In the genomic region with DNA sequence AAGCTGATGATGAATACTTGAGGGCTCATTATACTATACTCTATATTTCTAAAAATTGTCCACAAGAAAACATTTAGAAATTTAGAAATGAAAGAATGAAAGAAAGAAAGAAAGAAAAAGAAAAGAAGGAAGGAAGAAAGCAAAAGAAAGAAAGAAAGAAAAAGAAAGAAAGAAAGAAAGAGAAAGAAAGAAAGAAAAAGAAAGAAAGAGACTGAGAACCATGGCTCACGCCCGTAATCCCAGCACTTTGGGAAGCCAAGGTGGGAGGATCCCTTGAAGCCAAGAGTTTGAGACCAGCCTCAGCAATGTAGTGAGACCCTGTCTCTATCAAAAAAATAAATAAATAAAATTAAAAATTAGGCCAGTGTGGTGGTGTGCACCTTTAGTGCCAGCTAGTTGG, we compare ENCODE assay signal across 19 cellular contexts.
DNase-seq lines count a peak whose midpoint lies in the region; ATAC-seq, FAIRE-seq and TF ChIP-seq lines count a peak whose summit lies in the region.
"Had no signal": no experiment of that assay in that cellular context is flagged by ENCODE, and none has a peak within 500 bp of the region (broad histone marks: within the 10 kb centered on the region; RNA-seq: fewer than 3 reads in every experiment).

No MANE protein-coding gene starts in this region.

- H3K9me3 ChIP-seq in K562 (replicated peaks; ENCODE audit: control insufficient read depth, insufficient read depth, low read depth, low read length) (no peaks in the 10 kb centered on the region), colonic mucosa (no peaks in the 10 kb centered on the region), MG63 (no peaks in the 10 kb centered on the region)
- H3K9me3 ChIP-seq: A549 had no signal

- H3K27ac Mint-ChIP-seq in activated T-cell treated with anti-CD3 and anti-CD28 coated beads, Interleukin-2, amount 50 U/mL, for 72 hours = peak overlapping the region; percentile 32
- H3K27ac Mint-ChIP-seq in IgD-negative memory B cell (peak overlapping the region in 2 of 3 donors; percentile 42 to 68), progenitor cell of endocrine pancreas (peak overlapping the region; percentile 22)
- H3K27ac Mint-ChIP-seq: CD4-positive, alpha-beta T cell had no signal

- no peak for TF ChIP-seq POLR2A in K562 (conservative IDR thresholded peaks at IDR 0.05)

- H3K4me3 Mint-ChIP-seq in activated T-cell treated with anti-CD3 and anti-CD28 coated beads, Interleukin-2, amount 50 U/mL, for 72 hours = no peak overlapping the region
- H3K4me3 Mint-ChIP-seq in IgD-negative memory B cell = peak overlapping the region in 1 of 4 donors; percentile 47
- no peak overlapping the region for H3K4me3 Mint-ChIP-seq in progenitor cell of endocrine pancreas (ENCODE audit: low read depth)
- H3K4me3 Mint-ChIP-seq: CD4-positive, alpha-beta T cell; GM23338 had no signal

- no peak overlapping the region for H3K9ac ChIP-seq in K562 (ENCODE audit: insufficient read depth in 1 of 2, low read depth in 2 of 2, low read length in 2 of 2)
- no peak overlapping the region for H3K9ac ChIP-seq in colonic mucosa (ENCODE audit: low read depth in 2 of 2, low read length in 2 of 2)

- H3K36me3 Mint-ChIP-seq in activated T-cell treated with anti-CD3 and anti-CD28 coated beads, Interleukin-2, amount 50 U/mL, for 72 hours (ENCODE audit: insufficient read depth in 2 of 2) = no peaks in the 10 kb centered on the region
- H3K36me3 Mint-ChIP-seq in IgD-negative memory B cell = peaks cover 2% of the 10 kb centered on the region
- no peaks in the 10 kb centered on the region for H3K36me3 Mint-ChIP-seq in progenitor cell of endocrine pancreas (ENCODE audit: insufficient read depth)

- H3K4me1 ChIP-seq in K562 (replicated peaks in 1 of 2; ENCODE audit: control insufficient read depth in 2 of 2, insufficient read depth in 2 of 2, low read length in 2 of 2) (peaks cover 4 to 13% of the 10 kb centered on the region in 2 experiments; a peak in 3 of 5 replicates), colonic mucosa (no peaks in the 10 kb centered on the region)

- H3K9me3 Mint-ChIP-seq in activated T-cell treated with anti-CD3 and anti-CD28 coated beads, Interleukin-2, amount 50 U/mL, for 72 hours = no peaks in the 10 kb centered on the region
- H3K9me3 Mint-ChIP-seq in IgD-negative memory B cell (no peaks in the 10 kb centered on the region), progenitor cell of endocrine pancreas (ENCODE audit: low read depth) (no peaks in the 10 kb centered on the region)
- H3K9me3 Mint-ChIP-seq: CD4-positive, alpha-beta T cell; GM23338 had no signal

- no peaks in the 10 kb centered on the region for H3K4me1 Mint-ChIP-seq in activated T-cell treated with anti-CD3 and anti-CD28 coated beads, Interleukin-2, amount 50 U/mL, for 72 hours (ENCODE audit: low read depth)
- H3K4me1 Mint-ChIP-seq in IgD-negative memory B cell = peaks cover 4 to 6% (median 5%) of the 10 kb centered on the region in 3 donors
- peaks cover 33% of the 10 kb centered on the region for H3K4me1 Mint-ChIP-seq in progenitor cell of endocrine pancreas (ENCODE audit: low read depth)

- no peak for DNase-seq in activated T-cell treated with anti-CD3 and anti-CD28 coated beads, Interleukin-2, amount 50 U/mL, for 72 hours
- DNase-seq in activated T-cell treated with anti-CD3 and anti-CD28 coated beads for 4 hours (no peak), K562 (ENCODE audit: extremely low read depth in 1 of 4, low spot score in 3 of 4) (no peak), progenitor cell of endocrine pancreas (ENCODE audit: low spot score, unreplicated experiment) (no peak), NCI-H2227 treated with DMSO at 0.1 percent for 48 hours (lab: John Stamatoyannopoulos, UW) (no peak), colonic mucosa (no peak), MG63 (no peak)
- DNase-seq: AML-193; CD4-positive, alpha-beta T cell; DMS153; DMS79; GDM1; H7 had no signal

- H3K27me3 Mint-ChIP-seq in activated T-cell treated with anti-CD3 and anti-CD28 coated beads, Interleukin-2, amount 50 U/mL, for 72 hours (ENCODE audit: low read depth) = no peaks in the 10 kb centered on the region
- H3K27me3 Mint-ChIP-seq in IgD-negative memory B cell (peaks cover 2% of the 10 kb centered on the region), progenitor cell of endocrine pancreas (peaks cover 23% of the 10 kb centered on the region)

- H3K27me3 ChIP-seq in K562 (ENCODE audit: control insufficient read depth in 2 of 2, insufficient read depth in 2 of 2, low read length in 2 of 2) (no peaks in the 10 kb centered on the region), colonic mucosa (no peaks in the 10 kb centered on the region), MG63 (no peaks in the 10 kb centered on the region)

- H3K4me3 ChIP-seq in K562 (no peak overlapping the region), colonic mucosa (no peak overlapping the region), MG63 (no peak overlapping the region)
- H3K4me3 ChIP-seq: A549, GM23338 had no signal

- no peak overlapping the region for H3K27ac ChIP-seq in K562 (ENCODE audit: extremely low read depth, low read depth, low read length)
- no peak overlapping the region for H3K27ac ChIP-seq in colonic mucosa
- H3K27ac ChIP-seq: C4-2B had no signal

- in situ Hi-C loops in K562 (cut with MboI) = no loop called here

- no TSS peak for BruUV-seq in K562 (replicated peaks; lab: Mats Ljungman, UMichigan)

- WGBS in K562 (ENCODE audit: insufficient coverage, low coverage, missing lambda C conversion rate) = 53% methylated on average over 2 of the region's 2 CpGs

- H3K79me2 ChIP-seq in K562 (ENCODE audit: control insufficient read depth, insufficient read depth, low read length) = no peaks in the 10 kb centered on the region

- CTCF ChIA-PET in K562 (lab: Yijun Ruan, JAX; ENCODE audit: low intra/inter-chr PET ratio) = no interaction called here

- no peak for FAIRE-seq in K562 (lab: Jason Lieb, UNC)
- FAIRE-seq: A549, HTR-8/SVneo had no signal

- no peak for TF ChIP-seq EP300 in K562 (IDR thresholded peaks at IDR 0.05; ENCODE audit: low read length)

- no peaks in the 10 kb centered on the region for H3K36me3 ChIP-seq in K562 (ENCODE audit: control insufficient read depth, insufficient read depth, low read length)
- no peaks in the 10 kb centered on the region for H3K36me3 ChIP-seq in colonic mucosa
- no peaks in the 10 kb centered on the region for H3K36me3 ChIP-seq in MG63

- peak overlapping the region; percentile 75; the same call in 1 of the 2 replicates for H2AFZ ChIP-seq in K562 (ENCODE audit: low read depth, low read length)

- POLR2A ChIA-PET in K562 (lab: Yijun Ruan, JAX) = no interaction called here

- TF ChIP-seq RAD21 in K562 (CRISPR knock-in tag; conservative IDR thresholded peaks at IDR 0.05 in 1 of 2, IDR thresholded peaks at IDR 0.05 in 1 of 2) = no peak

- intact Hi-C loops in K562 (cut with micrococcal nuclease) (no loop called here), colonic mucosa (cut with DNase I) (no loop called here)

- no peaks in the 10 kb centered on the region for H3K9me1 ChIP-seq in K562 (ENCODE audit: control insufficient read depth, insufficient read depth, low read length)

- no peaks in the 10 kb centered on the region for H4K20me1 ChIP-seq in K562 (replicated peaks; ENCODE audit: control insufficient read depth, insufficient read depth, low read length)

- no peak for ATAC-seq in activated T-cell treated with anti-CD3 and anti-CD28 coated beads, Interleukin-2, amount 50 U/mL, for 72 hours (replicated peaks in 1 of 2)
- no peak for ATAC-seq in K562
- ATAC-seq: A549, GM23338, HCT116 had no signal

- TF ChIP-seq CTCF in K562 (IDR thresholded peaks at IDR 0.05 in 2 of 3, conservative IDR thresholded peaks at IDR 0.05 in 1 of 3; ENCODE audit: insufficient read depth in 2 of 3, low read depth in 1 of 3, low read length in 3 of 3) (no peak), progenitor cell of endocrine pancreas (IDR thresholded peaks at IDR 0.05; ENCODE audit: unreplicated experiment) (no peak), colonic mucosa (IDR thresholded peaks at IDR 0.05) (no peak)

- no peak overlapping the region for H3K4me2 ChIP-seq in K562 (ENCODE audit: insufficient read depth, low read length)

TF ChIP-seq in K562, 482 proteins besides CTCF, POLR2A, EP300 and RAD21:
- no peak for TF ChIP-seq ZNF197 (CRISPR knock-in tag; IDR thresholded peaks at IDR 0.05; ENCODE audit: low read depth)
- TF ChIP-seq, protein P1, sequence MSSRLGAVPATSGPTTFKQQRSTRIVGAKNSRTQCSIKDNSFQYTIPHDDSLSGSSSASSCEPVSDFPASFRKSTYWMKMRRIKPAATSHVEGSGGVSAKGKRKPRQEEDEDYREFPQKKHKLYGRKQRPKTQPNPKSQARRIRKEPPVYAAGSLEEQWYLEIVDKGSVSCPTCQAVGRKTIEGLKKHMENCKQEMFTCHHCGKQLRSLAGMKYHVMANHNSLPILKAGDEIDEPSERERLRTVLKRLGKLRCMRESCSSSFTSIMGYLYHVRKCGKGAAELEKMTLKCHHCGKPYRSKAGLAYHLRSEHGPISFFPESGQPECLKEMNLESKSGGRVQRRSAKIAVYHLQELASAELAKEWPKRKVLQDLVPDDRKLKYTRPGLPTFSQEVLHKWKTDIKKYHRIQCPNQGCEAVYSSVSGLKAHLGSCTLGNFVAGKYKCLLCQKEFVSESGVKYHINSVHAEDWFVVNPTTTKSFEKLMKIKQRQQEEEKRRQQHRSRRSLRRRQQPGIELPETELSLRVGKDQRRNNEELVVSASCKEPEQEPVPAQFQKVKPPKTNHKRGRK (tag; IDR thresholded peaks at IDR 0.05) = peak; percentile 79
TF ChIP-seq in K562: peak in this region for 1.
